Comparison of ENCODE assay signal across 9 cellular contexts in the genomic region with DNA sequence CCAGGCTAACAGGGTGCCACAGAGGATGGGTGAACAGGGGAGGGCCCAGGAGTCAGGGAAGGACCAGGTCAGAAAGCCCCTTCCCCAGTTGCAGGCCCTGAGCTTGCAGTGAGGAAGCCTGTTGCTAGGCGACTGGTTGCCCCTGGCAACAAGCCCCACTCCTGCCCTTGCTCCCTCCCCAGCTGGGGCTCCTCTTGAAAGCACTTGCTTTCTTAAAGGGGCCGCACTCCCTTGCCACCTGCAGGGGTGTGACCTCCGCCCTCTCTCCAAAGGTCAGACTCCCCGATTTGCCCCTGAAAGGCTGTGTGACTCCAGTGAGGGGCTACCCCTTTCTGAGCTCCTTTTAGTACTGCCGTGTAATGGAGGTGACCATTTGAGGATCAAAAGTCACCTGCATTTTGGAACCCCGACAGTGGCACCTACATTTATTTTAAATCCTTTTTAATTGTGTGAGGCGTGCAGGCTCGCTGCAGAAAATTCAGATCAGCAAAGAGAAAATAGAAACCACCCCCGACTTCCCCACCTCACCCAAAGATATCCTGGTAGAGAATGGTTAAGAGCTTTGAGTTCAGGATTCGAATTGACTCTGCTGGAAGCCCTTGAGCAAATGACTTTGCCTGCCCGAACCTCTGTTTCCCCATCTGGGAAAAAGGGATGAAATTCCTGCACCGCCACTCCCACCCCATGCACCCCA. TPM values are rescaled to one million over a fixed set of nuclear protein-coding genes. Genes with fewer than 3 reads are reported as not detected.
DNase-seq lines count a peak whose midpoint lies in the region; ATAC-seq and TF ChIP-seq lines count a peak whose summit lies in the region.
"Had no signal": no experiment of that assay in that cellular context is flagged by ENCODE, and none has a peak within 500 bp of the region (broad histone marks: within the 10 kb centered on the region; RNA-seq: fewer than 3 reads in every experiment).

No MANE protein-coding gene starts in this region.

- ATAC-seq in naive thymus-derived CD4-positive, alpha-beta T cell: no peak
- no peak for ATAC-seq in HG02870 (IDR thresholded peaks at IDR 0.05; ENCODE audit: unreplicated experiment)
- ATAC-seq in GM21717 (IDR thresholded peaks at IDR 0.05; ENCODE audit: unreplicated experiment): no peak
- no peak for ATAC-seq in GM21381 (IDR thresholded peaks at IDR 0.05; ENCODE audit: unreplicated experiment)

- H3K9me3 Mint-ChIP-seq in naive thymus-derived CD4-positive, alpha-beta T cell: no peaks in the 10 kb centered on the region

- POLR2A ChIA-PET in naive thymus-derived CD4-positive, alpha-beta T cell (lab: Charles Lee): no interaction called here

- H3K27ac ChIP-seq in naive thymus-derived CD4-positive, alpha-beta T cell (ENCODE audit: low read depth, low read length): peak overlapping the region; percentile 34
- H3K27ac ChIP-seq: ovary had no signal

- intact Hi-C loops in naive thymus-derived CD4-positive, alpha-beta T cell (cut with micrococcal nuclease): no loop called here

- peak overlapping the region in 1 of 10 donors; percentile 35 for H3K4me3 Mint-ChIP-seq in naive thymus-derived CD4-positive, alpha-beta T cell

- H3K27ac Mint-ChIP-seq in naive thymus-derived CD4-positive, alpha-beta T cell: peak overlapping the region in 5 of 9 donors; percentile 62 to 94 (median 73)

- no peaks in the 10 kb centered on the region for H3K9me3 ChIP-seq in naive thymus-derived CD4-positive, alpha-beta T cell (ENCODE audit: control insufficient read depth in 2 of 3, low read length in 3 of 3)
- H3K9me3 ChIP-seq: ovary had no signal

- no peaks in the 10 kb centered on the region for H3K27me3 Mint-ChIP-seq in naive thymus-derived CD4-positive, alpha-beta T cell

- DNase-seq in 8988T (peak; percentile 56), GM06990 (ENCODE audit: extremely low read depth, insufficient read length) (peak; percentile 83), NCI-H446 treated with DMSO at 0.1 percent for 48 hours (lab: John Stamatoyannopoulos, UW) (peak; percentile 57), astrocyte of the hippocampus (ENCODE audit: low read depth, low spot score) (peak; percentile 78)
- DNase-seq in naive thymus-derived CD4-positive, alpha-beta T cell: no peak

- H3K36me3 Mint-ChIP-seq in naive thymus-derived CD4-positive, alpha-beta T cell: peaks cover 0 to 45% (median 14%) of the 10 kb centered on the region in 5 donors

- no peak for TF ChIP-seq CTCF in GM06990 (IDR thresholded peaks at IDR 0.05; ENCODE audit: insufficient read depth, low read length, poor library complexity, severe bottlenecking)

- H3K4me1 Mint-ChIP-seq in naive thymus-derived CD4-positive, alpha-beta T cell: peaks cover 20 to 55% (median 40%) of the 10 kb centered on the region in 7 donors

- H3K4me3 ChIP-seq in GM06990 (replicated peaks; ENCODE audit: low read depth, low read length): peak overlapping the region; percentile 12; the same call in 1 of the 2 replicates
- H3K4me3 ChIP-seq in naive thymus-derived CD4-positive, alpha-beta T cell (ENCODE audit: low read length): no peak overlapping the region
- H3K4me3 ChIP-seq: ovary had no signal

- no peaks in the 10 kb centered on the region for H3K27me3 ChIP-seq in GM06990 (replicated peaks; ENCODE audit: control insufficient read depth, insufficient read depth, low read length)
- no peaks in the 10 kb centered on the region for H3K27me3 ChIP-seq in naive thymus-derived CD4-positive, alpha-beta T cell (ENCODE audit: control insufficient read depth in 2 of 2, insufficient read depth in 2 of 2, low read length in 2 of 2)
- H3K27me3 ChIP-seq: ovary had no signal

- peaks cover 10 to 19% of the 10 kb centered on the region in 2 donors for H3K4me1 ChIP-seq in naive thymus-derived CD4-positive, alpha-beta T cell (ENCODE audit: control insufficient read depth in 2 of 2, insufficient read depth in 2 of 2, low read length in 2 of 2)

- CTCF ChIA-PET in naive thymus-derived CD4-positive, alpha-beta T cell (lab: Charles Lee): interaction anchor here (1.7 kb wide), 1 partner anchor 11 kb away, joined by 4 read pairs; no protein-coding TSS in a partner anchor

- peaks cover 4% of the 10 kb centered on the region for H3K36me3 ChIP-seq in GM06990 (ENCODE audit: control insufficient read depth, insufficient read depth, low read length)
- peaks cover 0 to 51% (median 14%) of the 10 kb centered on the region in 3 experiments for H3K36me3 ChIP-seq in naive thymus-derived CD4-positive, alpha-beta T cell (ENCODE audit: control insufficient read depth in 2 of 3, insufficient read depth in 3 of 3, low read length in 3 of 3)
- H3K36me3 ChIP-seq: ovary had no signal

RNA-seq across cellular contexts. Expression of a gene that starts 4.8 kb away (rescaled TPM):
- total RNA-seq in naive thymus-derived CD4-positive, alpha-beta T cell: 100 to 1,000 TPM in 2 of 5 experiments, 10 to 100 TPM in 3; 73.2 to 107 (median 87.7) TPM
- polyA plus RNA-seq in naive thymus-derived CD4-positive, alpha-beta T cell: 10 to 100 TPM; 14.7 to 43.4 TPM

RNA-seq across cellular contexts. Expression of a gene that starts 36.8 kb away (rescaled TPM):
- 10 to 100 TPM; 28.6 to 73.8 (median 52.5) TPM for total RNA-seq in naive thymus-derived CD4-positive, alpha-beta T cell
- polyA plus RNA-seq in naive thymus-derived CD4-positive, alpha-beta T cell: 10 to 100 TPM; 21.9 to 48.4 TPM

RNA-seq across cellular contexts. Expression of a gene that starts 38.8 kb away (rescaled TPM):
- total RNA-seq in naive thymus-derived CD4-positive, alpha-beta T cell: under 1 TPM in 2 of 5 experiments, not detected in 3; 0.53 to 0.96 TPM
- 1 to 10 TPM in 1 of 2 donors, under 1 TPM in 1; 0.43 to 1.0 TPM for polyA plus RNA-seq in naive thymus-derived CD4-positive, alpha-beta T cell

Comparison
In these comparisons a context has a peak if more than half of its experiments do, and no peak if none do; other contexts are left out.
1. DNase-seq: peak in 8988T (single experiment), GM06990 (single experiment), NCI-H446 treated with DMSO at 0.1 percent for 48 hours (single experiment) and astrocyte of the hippocampus (single experiment); none in naive thymus-derived CD4-positive, alpha-beta T cell (0 of 9).